In genomic region chr12:49400304-49400703, GRCh38 we compare ENCODE assay signal across 20 cellular contexts. TPM values are rescaled to one million over a fixed set of nuclear protein-coding genes. Genes with fewer than 3 reads are reported as not detected.
DNase-seq lines count a peak whose midpoint lies in the region; ATAC-seq and TF ChIP-seq lines count a peak whose summit lies in the region.
"Had no signal": no experiment of that assay in that cellular context is flagged by ENCODE, and none has a peak within 500 bp of the region (broad histone marks: within the 10 kb centered on the region; RNA-seq: fewer than 3 reads in every experiment).

No MANE protein-coding gene starts in this region.

- H3K27me3 ChIP-seq in GM23338 (ENCODE audit: insufficient read depth) (no peaks in the 10 kb centered on the region), PC-3 (ENCODE audit: low read length) (no peaks in the 10 kb centered on the region)

- ATAC-seq in GM23338 (no peak), PC-3 (0 out of 2 replicates have a peak, but pooled peaks have one; percentile 28)

- peaks cover 1% of the 10 kb centered on the region for H3K27me3 Mint-ChIP-seq in GM23338 (ENCODE audit: insufficient read depth, low read depth, poor library complexity)
- H3K27me3 Mint-ChIP-seq in progenitor cell of endocrine pancreas, result no peaks in the 10 kb centered on the region

- H3K4me3 Mint-ChIP-seq in GM23338 (no peak overlapping the region), progenitor cell of endocrine pancreas (ENCODE audit: low read depth) (no peak overlapping the region)

- H4K20me1 ChIP-seq in GM23338 (replicated peaks; ENCODE audit: insufficient read depth), result peaks cover 14% of the 10 kb centered on the region
- H4K20me1 ChIP-seq in PC-3 (ENCODE audit: low read length), result peaks cover 12% of the 10 kb centered on the region; the same call in 1 of the 2 replicates

- H3K4me3 ChIP-seq in GM23338 (no peak overlapping the region), PC-3 (ENCODE audit: low read length) (no peak overlapping the region)
- H3K4me3 ChIP-seq: GM23248, PC-9 had no signal

- H3K9me2 ChIP-seq in GM23338 (ENCODE audit: insufficient read depth), result no peaks in the 10 kb centered on the region
- H3K9me2 ChIP-seq in PC-3 (replicated peaks; ENCODE audit: low read length), result no peaks in the 10 kb centered on the region

- no peaks in the 10 kb centered on the region for H3K9me3 ChIP-seq in PC-3 (ENCODE audit: low read length)

- H3K4me2 ChIP-seq in GM23338, result no peak overlapping the region
- no peak overlapping the region for H3K4me2 ChIP-seq in PC-3 (ENCODE audit: low read length)
- H3K4me2 ChIP-seq: PC-9 had no signal

- peaks cover 25% of the 10 kb centered on the region for H3K79me2 ChIP-seq in GM23338 (replicated peaks; ENCODE audit: insufficient read depth)
- peaks cover 73% of the 10 kb centered on the region for H3K79me2 ChIP-seq in PC-3 (ENCODE audit: low read length)

- DNase-seq in GM23338 (ENCODE audit: low spot score), result no peak
- no peak for DNase-seq in PC-3
- no peak for DNase-seq in progenitor cell of endocrine pancreas (ENCODE audit: low spot score, unreplicated experiment)
- DNase-seq in activated T-cell treated with anti-CD3 and anti-CD28 coated beads, Interleukin-2, amount 50 U/mL, for 1 hour, result no peak
- no peak for DNase-seq in iPS-NIHi7 (ENCODE audit: extremely low spot score)
- DNase-seq in stimulated activated CD4-positive, alpha-beta T cell treated with anti-CD3 and anti-CD28 coated beads, Interleukin-4, amount 100 ng/mL, for 4 hours, result no peak
- DNase-seq: ACHN, DMS153, GDM1, GM23248, HCEC 1CT, KBM-7, NCI-H1694 treated with DMSO at 0.1 percent for 48 hours, NCI-H2227 treated with DMSO at 0.1 percent for 48 hours, NCI-H524, NCI-H82, PC-9, SIG-M5 had no signal

- TF ChIP-seq CTCF in GM23338 (conservative IDR thresholded peaks at IDR 0.05; ENCODE audit: low read depth in 2 of 2) (no peak), PC-3 (conservative IDR thresholded peaks at IDR 0.05; ENCODE audit: low read depth, low read length) (no peak), VCaP (conservative IDR thresholded peaks at IDR 0.05) (no peak), progenitor cell of endocrine pancreas (IDR thresholded peaks at IDR 0.05; ENCODE audit: unreplicated experiment) (no peak)

- no peaks in the 10 kb centered on the region; the same call in 1 of the 3 replicates for H3K9me3 Mint-ChIP-seq in GM23338
- H3K9me3 Mint-ChIP-seq in progenitor cell of endocrine pancreas (ENCODE audit: low read depth), result no peaks in the 10 kb centered on the region

- intact Hi-C loops in PC-3 (cut with micrococcal nuclease), result no loop called here

- H3K4me1 ChIP-seq in GM23338 (ENCODE audit: insufficient read depth) (peaks cover 15% of the 10 kb centered on the region), PC-3 (ENCODE audit: insufficient read depth, low read length) (peaks cover 14% of the 10 kb centered on the region)

- POLR2A ChIA-PET in PC-3 (lab: Charles Lee; ENCODE audit: unreplicated experiment), result no interaction called here

- CTCF ChIA-PET in PC-3 (lab: Charles Lee), result no interaction called here

- H3K27ac ChIP-seq in GM23338 (ENCODE audit: low read depth), result no peak overlapping the region
- no peak overlapping the region for H3K27ac ChIP-seq in PC-3 (ENCODE audit: low read length)
- peak overlapping the region; percentile 59 for H3K27ac ChIP-seq in VCaP
- H3K27ac ChIP-seq: GM23248, PC-9, RWPE1 had no signal

- H3F3A ChIP-seq in GM23338 (replicated peaks; ENCODE audit: low read depth), result no peaks in the 10 kb centered on the region
- no peaks in the 10 kb centered on the region for H3F3A ChIP-seq in PC-3 (ENCODE audit: low read length, unreplicated experiment)

- H3K9ac ChIP-seq in PC-3 (ENCODE audit: low read length), result no peak overlapping the region
- H3K9ac ChIP-seq: GM23248 had no signal

- peak overlapping the region; percentile 33; the same call in 1 of the 2 replicates for H3K27ac Mint-ChIP-seq in GM23338
- H3K27ac Mint-ChIP-seq in progenitor cell of endocrine pancreas, result peak overlapping the region; percentile 6

- H3K36me3 Mint-ChIP-seq in GM23338 (ENCODE audit: low read depth), result 0 out of 3 replicates have a peak, but pooled peaks cover 5% of the 10 kb centered on the region
- peaks cover 7% of the 10 kb centered on the region for H3K36me3 Mint-ChIP-seq in progenitor cell of endocrine pancreas (ENCODE audit: insufficient read depth)

- H3K36me3 ChIP-seq in GM23338 (ENCODE audit: insufficient read depth), result no peaks in the 10 kb centered on the region
- H3K36me3 ChIP-seq in PC-3 (ENCODE audit: low read depth, low read length), result no peaks in the 10 kb centered on the region

- H3K4me1 Mint-ChIP-seq in GM23338, result peaks cover 26% of the 10 kb centered on the region
- H3K4me1 Mint-ChIP-seq in progenitor cell of endocrine pancreas (ENCODE audit: low read depth), result peaks cover 25% of the 10 kb centered on the region

- H2AFZ ChIP-seq in GM23338 (no peak overlapping the region), PC-3 (ENCODE audit: low read length) (no peak overlapping the region)
- H2AFZ ChIP-seq: GM23248, PC-9 had no signal

- BruUV-seq in PC-3 (replicated peaks; lab: Mats Ljungman, UMichigan), result no TSS peak

TF ChIP-seq in GM23338, 12 proteins besides CTCF, POLR2A, EP300 and RAD21 (continues in another document):
- TF ChIP-seq POLR2AphosphoS5 (IDR thresholded peaks at IDR 0.05; ENCODE audit: low read depth) (no peak), ETS1 (IDR thresholded peaks at IDR 0.05) (no peak), CREB1 (CRISPR knock-in tag; IDR thresholded peaks at IDR 0.05; ENCODE audit: low read depth) (no peak), NANOG (IDR thresholded peaks at IDR 0.05; ENCODE audit: borderline replicate concordance) (no peak), ZNF331 (CRISPR knock-in tag; IDR thresholded peaks at IDR 0.05; ENCODE audit: low read depth) (no peak), EZH2phosphoT487 (IDR thresholded peaks at IDR 0.05; ENCODE audit: unreplicated experiment) (no peak), REST (IDR thresholded peaks at IDR 0.05; ENCODE audit: unreplicated experiment) (no peak)

RNA-seq across cellular contexts. Expression of gene SPATS2, which starts 33.0 kb away (rescaled TPM):
- total RNA-seq in GM23338 (2014; rRNA removed; shearing (Covaris generic)), result 20.6 and 28.1 TPM in 2 replicates
- polyA plus RNA-seq in GM23338 (2016; fragmentation: Nextera tagmentation; extraction: Ambion mirVana), result 54.0 and 61.0 TPM in 2 replicates
- total RNA-seq in PC-3 (2014; rRNA removed) (27.0 and 29.0 TPM in 2 replicates), progenitor cell of endocrine pancreas (84.4 and 87.1 TPM in 2 replicates)

RNA-seq across cellular contexts. Expression of gene DNAJC22, which starts 53.6 kb away (rescaled TPM):
- total RNA-seq in GM23338 (2014; rRNA removed; shearing (Covaris generic)), result 0.10 TPM in 1 of 2 replicates, not detected in the other
- not detected in 2 replicates for polyA plus RNA-seq in GM23338 (2016; fragmentation: Nextera tagmentation; extraction: Ambion mirVana)
- total RNA-seq in PC-3 (2014; rRNA removed) (12.9 and 16.8 TPM in 2 replicates), progenitor cell of endocrine pancreas (36.0 and 38.7 TPM in 2 replicates)

Comparison
In these comparisons a context has a peak if more than half of its experiments do, and no peak if none do; other contexts are left out.
1. RNA of gene DNAJC22, which starts 53.6 kb away (total RNA-seq): 36.0 to 38.7 TPM in progenitor cell of endocrine pancreas and 12.9 to 16.8 TPM in PC-3; 0.10 TPM in GM23338; every median in the first group is over 10 times any median in the second.